Comparison of ENCODE assay signal across 28 cellular contexts in genomic region chrX:94162971-94163370, GRCh38.
"Had no signal": no experiment of that assay in that cellular context is flagged by ENCODE, and none has a peak within 500 bp of the region (broad histone marks: within the 10 kb centered on the region; RNA-seq: fewer than 3 reads in every experiment).

No MANE protein-coding gene starts in this region.

- H3K4me1 ChIP-seq: stomach, suprapubic skin, testis, thyroid gland, tibial artery, tibial nerve, transverse colon, upper lobe of left lung, upper lobe of right lung, uterus, vagina had no signal

- FAIRE-seq: urothelium cell line had no signal

- H3K27me3 ChIP-seq: stomach, suprapubic skin, testis, thyroid gland, tibial artery, transverse colon, upper lobe of left lung, upper lobe of right lung, uterus, vagina had no signal

- H3K4me1 Mint-ChIP-seq: stimulated activated effector memory CD8-positive, alpha-beta T cell treated with anti-CD3 and anti-CD28 coated beads, Interleukin-12 subunit alpha, Interleukin-12 subunit beta, amount 100 ng/mL, for 72 hours; stimulated activated memory B cell treated with anti-CD40 and anti-IgM and Interleukin-4, amounts not matched to agents 10 μg/mL and 1 μg/mL and 100 μg/mL, for 72 hours; stimulated activated naive B cell treated with anti-CD40 and anti-IgM and Interleukin-4, amounts not matched to agents 10 μg/mL and 1 μg/mL and 100 μg/mL, for 72 hours; stimulated activated naive CD8-positive, alpha-beta T cell treated with anti-CD3 and anti-CD28 coated beads, Interleukin-15, amount 100 ng/mL, for 72 hours had no signal

- ATAC-seq: stimulated activated effector memory CD8-positive, alpha-beta T cell treated with anti-CD3 and anti-CD28 coated beads, Interleukin-12 subunit alpha, Interleukin-12 subunit beta, amount 100 ng/mL, for 72 hours; stimulated activated memory B cell treated with anti-CD40 and anti-IgM and Interleukin-4, amounts not matched to agents 10 μg/mL and 1 μg/mL and 100 μg/mL, for 72 hours; stimulated activated naive B cell treated with anti-CD40 and anti-IgM and Interleukin-4, amounts not matched to agents 10 μg/mL and 1 μg/mL and 100 μg/mL, for 72 hours; stimulated activated naive CD8-positive, alpha-beta T cell treated with anti-CD3 and anti-CD28 coated beads, Interleukin-15, amount 100 ng/mL, for 72 hours; stimulated activated naive CD8-positive, alpha-beta T cell treated with anti-CD3 and anti-CD28 coated beads, Interleukin-15, Interleukin-2, amounts not matched to agents 100 U/mL and 50 U/mL, for 24 hours; upper lobe of right lung had no signal

- H3K27ac Mint-ChIP-seq: stimulated activated effector memory CD8-positive, alpha-beta T cell treated with anti-CD3 and anti-CD28 coated beads, Interleukin-12 subunit alpha, Interleukin-12 subunit beta, amount 100 ng/mL, for 72 hours; stimulated activated memory B cell treated with anti-CD40 and anti-IgM and Interleukin-4, amounts not matched to agents 10 μg/mL and 1 μg/mL and 100 μg/mL, for 72 hours; stimulated activated naive B cell treated with anti-CD40 and anti-IgM and Interleukin-4, amounts not matched to agents 10 μg/mL and 1 μg/mL and 100 μg/mL, for 72 hours; stimulated activated naive CD8-positive, alpha-beta T cell treated with anti-CD3 and anti-CD28 coated beads, Interleukin-15, amount 100 ng/mL, for 72 hours; stimulated activated naive CD8-positive, alpha-beta T cell treated with anti-CD3 and anti-CD28 coated beads, Interleukin-15, Interleukin-2, amounts not matched to agents 100 ng/mL and 50 ng/mL, for 24 hours; type B pancreatic cell had no signal

- H3K4me3 Mint-ChIP-seq: stimulated activated effector memory CD8-positive, alpha-beta T cell treated with anti-CD3 and anti-CD28 coated beads, Interleukin-12 subunit alpha, Interleukin-12 subunit beta, amount 100 ng/mL, for 72 hours; stimulated activated memory B cell treated with anti-CD40 and anti-IgM and Interleukin-4, amounts not matched to agents 10 μg/mL and 1 μg/mL and 100 μg/mL, for 72 hours; stimulated activated naive B cell treated with anti-CD40 and anti-IgM and Interleukin-4, amounts not matched to agents 10 μg/mL and 1 μg/mL and 100 μg/mL, for 72 hours; stimulated activated naive CD8-positive, alpha-beta T cell treated with anti-CD3 and anti-CD28 coated beads, Interleukin-15, amount 100 ng/mL, for 72 hours; stimulated activated naive CD8-positive, alpha-beta T cell treated with anti-CD3 and anti-CD28 coated beads, Interleukin-15, Interleukin-2, amounts not matched to agents 100 ng/mL and 50 ng/mL, for 24 hours; type B pancreatic cell had no signal

- H3K4me3 ChIP-seq: stomach, suprapubic skin, testis, thoracic aorta, thyroid gland, tibial artery, tibial nerve, transverse colon, upper lobe of left lung, upper lobe of right lung, uterus, vagina had no signal

- H3K36me3 ChIP-seq: stomach, suprapubic skin, thoracic aorta, thyroid gland, tibial artery, tibial nerve, transverse colon, upper lobe of left lung, upper lobe of right lung, uterus, vagina had no signal

- H3K9me3 ChIP-seq: stomach, suprapubic skin, testis, thoracic aorta, thyroid gland, tibial artery, tibial nerve, transverse colon, upper lobe of left lung, upper lobe of right lung, uterus, vagina had no signal

- H3K36me3 Mint-ChIP-seq: stimulated activated effector memory CD8-positive, alpha-beta T cell treated with anti-CD3 and anti-CD28 coated beads, Interleukin-12 subunit alpha, Interleukin-12 subunit beta, amount 100 ng/mL, for 72 hours; stimulated activated memory B cell treated with anti-CD40 and anti-IgM and Interleukin-4, amounts not matched to agents 10 μg/mL and 1 μg/mL and 100 μg/mL, for 72 hours; stimulated activated naive B cell treated with anti-CD40 and anti-IgM and Interleukin-4, amounts not matched to agents 10 μg/mL and 1 μg/mL and 100 μg/mL, for 72 hours; type B pancreatic cell had no signal

- H3K27ac ChIP-seq: stomach, suprapubic skin, testis, thoracic aorta, thyroid gland, tibial artery, tibial nerve, transverse colon, upper lobe of left lung, upper lobe of right lung, uterus, vagina had no signal

- H3K27me3 Mint-ChIP-seq: stimulated activated memory B cell treated with anti-CD40 and anti-IgM and Interleukin-4, amounts not matched to agents 10 μg/mL and 1 μg/mL and 100 μg/mL, for 72 hours; stimulated activated naive B cell treated with anti-CD40 and anti-IgM and Interleukin-4, amounts not matched to agents 10 μg/mL and 1 μg/mL and 100 μg/mL, for 72 hours; stimulated activated naive CD8-positive, alpha-beta T cell treated with anti-CD3 and anti-CD28 coated beads, Interleukin-15, amount 100 ng/mL, for 72 hours; stimulated activated naive CD8-positive, alpha-beta T cell treated with anti-CD3 and anti-CD28 coated beads, Interleukin-15, Interleukin-2, amounts not matched to agents 100 ng/mL and 50 ng/mL, for 24 hours; type B pancreatic cell had no signal

- H3K9me3 Mint-ChIP-seq: stimulated activated memory B cell treated with anti-CD40 and anti-IgM and Interleukin-4, amounts not matched to agents 10 μg/mL and 1 μg/mL and 100 μg/mL, for 72 hours; stimulated activated naive CD8-positive, alpha-beta T cell treated with anti-CD3 and anti-CD28 coated beads, Interleukin-15, Interleukin-2, amounts not matched to agents 100 ng/mL and 50 ng/mL, for 24 hours; type B pancreatic cell had no signal

- DNase-seq: stimulated activated CD4-positive, alpha-beta T cell treated with anti-CD3 and anti-CD28 coated beads, Interleukin-2, amount 100 ng/mL, for 48 hours; stimulated activated CD4-positive, alpha-beta T cell treated with anti-CD3 and anti-CD28 coated beads, Interleukin-4, amount 100 ng/mL, for 1 hour; stimulated activated CD4-positive, alpha-beta T cell treated with anti-CD3 and anti-CD28 coated beads, Interleukin-4, amount 100 ng/mL, for 24 hours; stimulated activated CD4-positive, alpha-beta T cell treated with anti-CD3 and anti-CD28 coated beads, Interleukin-4, amount 100 ng/mL, for 4 hours; stimulated activated CD8-positive, alpha-beta memory T cell treated with anti-CD3 and anti-CD28 coated beads, Interleukin-4, amount 100 ng/mL, for 48 hours; stimulated activated naive B cell treated with anti-CD40 and anti-IgM and Interleukin-4, amounts not matched to agents 10 μg/mL and 1 μg/mL and 100 μg/mL, for 72 hours; stimulated activated naive CD4-positive, alpha-beta T cell; stimulated activated naive CD4-positive, alpha-beta T cell treated with Interleukin-2 at 50 U/mL for 16 hours; stimulated activated naive CD8-positive, alpha-beta T cell treated with anti-CD3 and anti-CD28 coated beads, Interleukin-15, amount 100 ng/mL, for 72 hours; stimulated activated naive CD8-positive, alpha-beta T cell treated with anti-CD3 and anti-CD28 coated beads, Interleukin-15, Interleukin-2, amounts not matched to agents 100 U/mL and 50 U/mL, for 24 hours; stomach; substantia nigra; testis; thyroid gland; tibial artery; transverse colon; upper lobe of left lung; upper lobe of right lung; uterus had no signal
